In genomic region chr19:40442328-40443130, GRCh38 we compare ENCODE assay signal across 8 cellular contexts. TPM values are rescaled to one million over a fixed set of nuclear protein-coding genes. Genes with fewer than 3 reads are reported as not detected.
DNase-seq lines count a peak whose midpoint lies in the region; ATAC-seq, FAIRE-seq and TF ChIP-seq lines count a peak whose summit lies in the region.

No MANE protein-coding gene starts in this region.

- no peak for TF ChIP-seq CTCF in right lobe of liver (IDR thresholded peaks at IDR 0.05)
- TF ChIP-seq CTCF in tibial nerve (IDR thresholded peaks at IDR 0.05), result no peak
- no peak for TF ChIP-seq CTCF in D721Med (IDR thresholded peaks at IDR 0.05; ENCODE audit: insufficient read depth, missing control alignments)

- no peak for TF ChIP-seq EP300 in tibial nerve (IDR thresholded peaks at IDR 0.05)

- H3K4me1 ChIP-seq in right lobe of liver (peaks cover 0 to 12% (median 5%) of the 10 kb centered on the region in 4 donors), tibial nerve (peaks cover 0 to 34% (median 9%) of the 10 kb centered on the region in 4 donors)

- no peak for TF ChIP-seq POLR2A in right lobe of liver (IDR thresholded peaks at IDR 0.05)
- TF ChIP-seq POLR2A in tibial nerve (IDR thresholded peaks at IDR 0.05), result no peak

- H3K4me3 ChIP-seq in right lobe of liver, result peak overlapping the region; percentile 71 to 84 (median 73)
- peak overlapping the region; percentile 10 to 97 (median 88) for H3K4me3 ChIP-seq in tibial nerve

- WGBS in right lobe of liver (ENCODE audit: insufficient coverage, low coverage, low lambda C conversion rate, missing lambda C conversion rate), result 27% methylated on average over 18 of the region's 22 CpGs
- WGBS in tibial nerve, 2 donors, result 9 to 13% methylated on average over 22 of the region's 22 CpGs

- peaks cover 0 to 24% (median 14%) of the 10 kb centered on the region in 4 donors for H3K36me3 ChIP-seq in right lobe of liver
- peaks cover 0 to 30% (median 0%) of the 10 kb centered on the region in 3 donors for H3K36me3 ChIP-seq in tibial nerve

- DNase-seq in activated gamma-delta T cell treated with Interleukin-2 at 50 U/mL for 16 hours (peak; percentile 11), activated gamma-delta T cell (lab: John Stamatoyannopoulos, UW) (no peak), right lobe of liver (no peak), tibial nerve (ENCODE audit: low spot score in 2 of 2) (no peak), NCI-H187 (lab: John Stamatoyannopoulos, UW) (no peak), D721Med (ENCODE audit: insufficient read length, low spot score) (no peak)

- H3K27ac ChIP-seq in angular gyrus (ENCODE audit: low read depth, low read length), result peak overlapping the region; percentile 59
- peak overlapping the region in 2 of 3 donors; percentile 39 to 52 for H3K27ac ChIP-seq in right lobe of liver
- peak overlapping the region; percentile 88 to 100 (median 99) for H3K27ac ChIP-seq in tibial nerve

- intact Hi-C loops in right lobe of liver (cut with DNase I), result no loop called here

- no peak for FAIRE-seq in D721Med (lab: Jason Lieb, UNC)

- ATAC-seq in right lobe of liver (no peak), HG02885 (IDR thresholded peaks at IDR 0.05; ENCODE audit: poor library complexity, unreplicated experiment) (no peak)

- no peaks in the 10 kb centered on the region for H3K9me3 ChIP-seq in right lobe of liver
- no peaks in the 10 kb centered on the region for H3K9me3 ChIP-seq in tibial nerve

- H3K27me3 ChIP-seq in right lobe of liver (no peaks in the 10 kb centered on the region), tibial nerve (no peaks in the 10 kb centered on the region)

RNA-seq across cellular contexts. Expression of gene SERTAD3, which starts 1.6 kb away (rescaled TPM):
- total RNA-seq in right lobe of liver (10 to 100 TPM in 1 of 6 experiments, 1 to 10 TPM in 5; 5.2 to 10.1 (median 7.4) TPM), tibial nerve (10 to 100 TPM; 15.6 to 23.4 (median 19.9) TPM)

RNA-seq across cellular contexts. Expression of gene SERTAD1, which starts 16.7 kb away (rescaled TPM):
- total RNA-seq in right lobe of liver (10 to 100 TPM in 1 of 6 experiments, 1 to 10 TPM in 5; 3.7 to 11.7 (median 6.2) TPM), tibial nerve (10 to 100 TPM; 18.9 to 22.2 (median 20.4) TPM)

RNA-seq across cellular contexts. Expression of gene BLVRB, which starts 23.0 kb away (rescaled TPM):
- total RNA-seq in right lobe of liver (100 to 1,000 TPM; 127 to 326 (median 146) TPM), tibial nerve (100 to 1,000 TPM; 219 to 299 (median 244) TPM)

RNA-seq across cellular contexts. Expression of gene SPTBN4, which starts 24.3 kb away (rescaled TPM):
- 1 to 10 TPM in 1 of 6 experiments, under 1 TPM in 5; 0.44 to 1.6 (median 0.65) TPM for total RNA-seq in right lobe of liver
- total RNA-seq in tibial nerve, result 10 to 100 TPM; 14.9 to 24.0 (median 19.7) TPM

RNA-seq across cellular contexts. Expression of gene PRX, which starts 29.4 kb away (rescaled TPM):
- total RNA-seq in right lobe of liver (under 1 TPM; 0.37 to 0.99 (median 0.60) TPM), tibial nerve (100 to 1,000 TPM; 454 to 667 (median 548) TPM)

Comparison
In these comparisons a context has a peak if more than half of its experiments do, and no peak if none do; other contexts are left out.
1. H3K27ac ChIP-seq: peak in every context shown above with its lines; median percentile 99 in tibial nerve; 59 in angular gyrus; 46 in right lobe of liver.